ENCODE assay signal across 12 cellular contexts in the genomic region with DNA sequence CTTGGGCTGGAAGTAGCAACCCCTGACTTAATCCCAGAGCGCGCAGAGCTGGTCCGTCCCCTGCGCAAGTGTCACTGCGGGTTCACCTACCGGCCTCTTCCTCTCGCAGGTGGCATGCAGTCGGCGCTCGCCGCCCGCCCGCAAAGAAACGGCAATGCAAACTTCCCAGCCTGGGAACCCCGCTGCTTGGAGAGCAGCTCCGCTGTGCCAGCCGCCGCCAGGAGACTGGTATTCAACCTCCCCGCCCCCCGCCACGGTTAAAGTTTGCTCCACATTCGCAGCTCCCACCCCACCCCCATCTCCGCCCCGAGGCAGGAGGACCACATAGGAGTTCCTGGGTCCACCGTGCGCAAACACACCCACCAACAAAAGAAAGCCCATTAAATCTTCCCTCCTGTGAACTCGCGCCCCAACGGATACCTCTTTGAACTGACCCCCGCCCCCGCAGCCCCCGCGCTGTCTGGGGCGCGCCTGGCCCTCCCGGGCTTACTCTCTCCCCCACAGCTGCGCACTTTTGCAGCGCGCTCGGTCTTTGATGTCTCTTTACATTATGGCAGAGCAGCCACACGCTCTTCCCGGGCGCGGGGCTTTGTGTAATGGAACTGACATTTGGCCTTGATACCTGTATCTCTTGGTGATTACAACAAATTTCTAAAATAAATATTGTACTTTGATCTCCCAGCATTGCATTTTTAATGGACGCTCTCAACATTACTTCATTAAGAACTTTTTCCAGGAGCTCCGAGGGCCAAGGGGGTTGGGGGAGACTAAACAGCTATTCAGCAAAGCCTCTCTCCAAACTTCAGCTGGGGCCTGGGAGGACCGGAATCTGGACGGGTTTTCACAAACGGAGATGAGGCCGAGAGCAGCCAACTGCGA. TPM values are rescaled to one million over a fixed set of nuclear protein-coding genes. Genes with fewer than 3 reads are reported as not detected.
DNase-seq lines count a peak whose midpoint lies in the region; ATAC-seq and TF ChIP-seq lines count a peak whose summit lies in the region.
"Had no signal": no experiment of that assay in that cellular context is flagged by ENCODE, and none has a peak within 500 bp of the region (broad histone marks: within the 10 kb centered on the region; RNA-seq: fewer than 3 reads in every experiment).

No MANE protein-coding gene starts in this region.

- no peak overlapping the region for H2AK5ac ChIP-seq in mesenchymal stem cell (ENCODE audit: low read length, severe bottlenecking)

- peaks cover 8% of the 10 kb centered on the region for H3K36me3 Mint-ChIP-seq in activated T-helper 1 cell treated with anti-CD3 and anti-CD28 coated beads, Interleukin-12 subunit alpha, Interleukin-12 subunit beta, Interleukin-2, Interleukin-4 antibody, amounts not matched to agents 30 ng/mL and 10 ng/mL and 1 ng/mL, durations not matched to agents 14 hours and 24 hours and 36 hours (ENCODE audit: low read depth)

- H3K27ac Mint-ChIP-seq in activated T-helper 1 cell treated with anti-CD3 and anti-CD28 coated beads, Interleukin-12 subunit alpha, Interleukin-12 subunit beta, Interleukin-2, Interleukin-4 antibody, amounts not matched to agents 30 ng/mL and 10 ng/mL and 1 ng/mL, durations not matched to agents 14 hours and 24 hours and 36 hours = peak overlapping the region; percentile 29

- no peaks in the 10 kb centered on the region for H3K79me2 ChIP-seq in SK-N-SH (ENCODE audit: insufficient read depth)

- peak overlapping the region; percentile 52 for H2BK15ac ChIP-seq in mesenchymal stem cell (ENCODE audit: low read depth, poor library complexity, severe bottlenecking)

- peak; percentile 82 for DNase-seq in DMS 273 (lab: John Stamatoyannopoulos, UW; ENCODE audit: unreplicated experiment)
- DNase-seq in activated T-helper 1 cell treated with anti-CD3 and anti-CD28 coated beads, Interleukin-12 subunit alpha, Interleukin-12 subunit beta, Interleukin-2, Interleukin-4 antibody, amounts not matched to agents 30 ng/mL and 10 ng/mL and 1 ng/mL, durations not matched to agents 14 hours and 24 hours and 36 hours (ENCODE audit: low spot score) = no peak
- no peak for DNase-seq in mesenchymal stem cell
- DNase-seq in NCI-H2171 (lab: John Stamatoyannopoulos, UW) = no peak
- DNase-seq in SK-N-SH = no peak
- no peak for DNase-seq in Right ventricle myocardium superior
- DNase-seq: activated CD4-positive, CD25-positive, alpha-beta regulatory T cell treated with anti-CD3 and anti-CD28 coated beads, Interleukin-2, amount 50 U/mL, for 72 hours; cortex of kidney; kidney had no signal

- CTCF ChIA-PET in SK-N-SH (lab: Yijun Ruan, JAX) = interaction anchor here (1.6 to 2.1 kb wide), 2 partner anchors 10 to 303 kb away, joined by 4 to 9 read pairs; no protein-coding TSS in a partner anchor

- H3K4me2 ChIP-seq in mesenchymal stem cell (ENCODE audit: low read length, poor library complexity, severe bottlenecking) = peak overlapping the region; percentile 73
- no peak overlapping the region for H3K4me2 ChIP-seq in SK-N-SH

- H2BK5ac ChIP-seq in mesenchymal stem cell (ENCODE audit: low read depth, low read length, poor library complexity, severe bottlenecking) = no peak overlapping the region

- no peak overlapping the region for H4K91ac ChIP-seq in mesenchymal stem cell (ENCODE audit: low read length)

- H2AFZ ChIP-seq in mesenchymal stem cell (ENCODE audit: low read depth, low read length) (no peak overlapping the region), SK-N-SH (ENCODE audit: low read depth) (no peak overlapping the region)

- no peak overlapping the region for H3K4ac ChIP-seq in mesenchymal stem cell (ENCODE audit: low read depth in 1 of 2, low read length in 2 of 2)

- H2BK120ac ChIP-seq in mesenchymal stem cell (ENCODE audit: low read depth, low read length) = peak overlapping the region; percentile 13

- peaks cover 40% of the 10 kb centered on the region for H3K4me1 ChIP-seq in mesenchymal stem cell (ENCODE audit: control insufficient read depth, insufficient read depth, low read depth, low read length)
- peaks cover 0 to 7% of the 10 kb centered on the region in 2 experiments; a peak in 2 of 4 replicates for H3K4me1 ChIP-seq in SK-N-SH (ENCODE audit: control insufficient read depth in 1 of 2, insufficient read depth in 2 of 2, low read depth in 1 of 2, low read length in 1 of 2)

- no peaks in the 10 kb centered on the region for H3K9me3 Mint-ChIP-seq in activated T-helper 1 cell treated with anti-CD3 and anti-CD28 coated beads, Interleukin-12 subunit alpha, Interleukin-12 subunit beta, Interleukin-2, Interleukin-4 antibody, amounts not matched to agents 30 ng/mL and 10 ng/mL and 1 ng/mL, durations not matched to agents 14 hours and 24 hours and 36 hours

- H3K79me1 ChIP-seq in mesenchymal stem cell (replicated peaks; ENCODE audit: low read length, poor library complexity, severe bottlenecking) = no peaks in the 10 kb centered on the region

- WGBS in mesenchymal stem cell = 2% methylated on average over 47 of the region's 51 CpGs
- WGBS in SK-N-SH (ENCODE audit: low lambda C conversion rate) = 27% methylated on average over 29 of the region's 51 CpGs

- no peak overlapping the region for H3K23ac ChIP-seq in mesenchymal stem cell (ENCODE audit: low read length in 2 of 2)

- no peak overlapping the region for H3K14ac ChIP-seq in mesenchymal stem cell (ENCODE audit: low read length in 2 of 2)

- TF ChIP-seq EP300 in Ishikawa (IDR thresholded peaks at IDR 0.05; ENCODE audit: borderline replicate concordance) (no peak), SK-N-SH (IDR thresholded peaks at IDR 0.05; ENCODE audit: borderline replicate concordance in 1 of 2, low read depth in 1 of 2, low read length in 1 of 2) (no peak)

- TF ChIP-seq RAD21 in Ishikawa (IDR thresholded peaks at IDR 0.05; ENCODE audit: low read depth) (no peak; the same call in 1 of the 2 replicates), SK-N-SH (IDR thresholded peaks at IDR 0.05; ENCODE audit: low read length) (no peak)

- no peaks in the 10 kb centered on the region for H3F3A ChIP-seq in SK-N-SH (replicated peaks; ENCODE audit: insufficient read depth)

- H3K27me3 ChIP-seq in mesenchymal stem cell (ENCODE audit: control insufficient read depth in 1 of 2, insufficient read depth in 1 of 2, low read length in 2 of 2) = peaks cover 86 to 88% of the 10 kb centered on the region in 2 experiments
- H3K27me3 ChIP-seq in SK-N-SH (ENCODE audit: insufficient read depth) = peaks cover 80% of the 10 kb centered on the region

- no peaks in the 10 kb centered on the region for H3K36me3 ChIP-seq in mesenchymal stem cell (ENCODE audit: control insufficient read depth in 1 of 2, insufficient read depth in 2 of 2, low read depth in 1 of 2, low read length in 2 of 2)
- no peaks in the 10 kb centered on the region for H3K36me3 ChIP-seq in SK-N-SH (replicated peaks in 1 of 2; ENCODE audit: control insufficient read depth in 1 of 2, insufficient read depth in 2 of 2, low read length in 1 of 2)
- H3K36me3 ChIP-seq: right atrium auricular region had no signal

- no peak overlapping the region for H3K27ac ChIP-seq in mesenchymal stem cell (ENCODE audit: low read length, poor library complexity, severe bottlenecking)
- no peak overlapping the region for H3K27ac ChIP-seq in SK-N-SH (ENCODE audit: low read depth in 2 of 2, low read length in 1 of 2)
- H3K27ac ChIP-seq: right atrium auricular region had no signal

- POLR2A ChIA-PET in SK-N-SH (lab: Yijun Ruan, JAX) = no interaction called here

- no peaks in the 10 kb centered on the region for H4K20me1 ChIP-seq in SK-N-SH (ENCODE audit: insufficient read depth)

- no peaks in the 10 kb centered on the region for H3K9me2 ChIP-seq in SK-N-SH

- H3K9ac ChIP-seq in mesenchymal stem cell (ENCODE audit: low read length) = no peak overlapping the region
- H3K9ac ChIP-seq in SK-N-SH = no peak overlapping the region

- no peak for ATAC-seq in HG03460 (IDR thresholded peaks at IDR 0.05; ENCODE audit: unreplicated experiment)
- ATAC-seq in Right ventricle myocardium superior (ENCODE audit: poor library complexity) = no peak

- no peak overlapping the region for H3K4me3 Mint-ChIP-seq in activated T-helper 1 cell treated with anti-CD3 and anti-CD28 coated beads, Interleukin-12 subunit alpha, Interleukin-12 subunit beta, Interleukin-2, Interleukin-4 antibody, amounts not matched to agents 30 ng/mL and 10 ng/mL and 1 ng/mL, durations not matched to agents 14 hours and 24 hours and 36 hours

- no peak overlapping the region for H3K18ac ChIP-seq in mesenchymal stem cell (ENCODE audit: low read depth in 1 of 2, low read length in 2 of 2)

- no peak overlapping the region for H3K4me3 ChIP-seq in mesenchymal stem cell (ENCODE audit: insufficient read depth in 1 of 2, low read depth in 1 of 2, low read length in 2 of 2)
- H3K4me3 ChIP-seq in SK-N-SH (ENCODE audit: low read depth in 2 of 2, low read length in 1 of 2) = no peak overlapping the region

- H4K8ac ChIP-seq in mesenchymal stem cell (ENCODE audit: low read length) = no peak overlapping the region

- intact Hi-C loops in activated T-helper 1 cell treated with anti-CD3 and anti-CD28 coated beads, Interleukin-12 subunit alpha, Interleukin-12 subunit beta, Interleukin-2, Interleukin-4 antibody, amounts not matched to agents 30 ng/mL and 10 ng/mL and 1 ng/mL, durations not matched to agents 14 hours and 24 hours and 36 hours (cut with micrococcal nuclease) = loop anchor here (1.0 to 10.0 kb wide), 3 partner anchors 104 to 477 kb away; a partner anchor contains a TSS
- intact Hi-C loops in Right ventricle myocardium superior (cut with DNase I) = no loop called here

- H3K27me3 Mint-ChIP-seq in activated T-helper 1 cell treated with anti-CD3 and anti-CD28 coated beads, Interleukin-12 subunit alpha, Interleukin-12 subunit beta, Interleukin-2, Interleukin-4 antibody, amounts not matched to agents 30 ng/mL and 10 ng/mL and 1 ng/mL, durations not matched to agents 14 hours and 24 hours and 36 hours (ENCODE audit: insufficient read depth) = peaks cover 70% of the 10 kb centered on the region

- H3K9me3 ChIP-seq in mesenchymal stem cell (ENCODE audit: control insufficient read depth, low read length) = no peaks in the 10 kb centered on the region
- no peaks in the 10 kb centered on the region for H3K9me3 ChIP-seq in SK-N-SH
- H3K9me3 ChIP-seq: right atrium auricular region had no signal

- peaks cover 20% of the 10 kb centered on the region for H3K4me1 Mint-ChIP-seq in activated T-helper 1 cell treated with anti-CD3 and anti-CD28 coated beads, Interleukin-12 subunit alpha, Interleukin-12 subunit beta, Interleukin-2, Interleukin-4 antibody, amounts not matched to agents 30 ng/mL and 10 ng/mL and 1 ng/mL, durations not matched to agents 14 hours and 24 hours and 36 hours (ENCODE audit: low read depth)

- H2BK12ac ChIP-seq in mesenchymal stem cell (ENCODE audit: low read length in 2 of 2) = no peak overlapping the region

- no peak for TF ChIP-seq CTCF in SK-N-SH (IDR thresholded peaks at IDR 0.05)

RNA-seq across cellular contexts. Expression of a gene that starts 3.1 kb away (rescaled TPM):
- not detected in 2 replicates for total RNA-seq in activated T-helper 1 cell treated with anti-CD3 and anti-CD28 coated beads, Interleukin-12 subunit alpha, Interleukin-12 subunit beta, Interleukin-2, Interleukin-4 antibody, amounts not matched to agents 30 ng/mL and 10 ng/mL and 1 ng/mL, durations not matched to agents 14 hours and 24 hours and 36 hours
- not detected for polyA plus RNA-seq in mesenchymal stem cell (2013, experiment 1 of 2)
- polyA plus RNA-seq in mesenchymal stem cell (2013, experiment 2 of 2) = not detected
- not detected in 2 replicates for polyA plus RNA-seq in SK-N-SH (2012; rRNA removed)
- polyA plus RNA-seq in SK-N-SH (2012; cell fraction: cytosol; rRNA removed) = not detected in 2 replicates
- not detected in 2 replicates for polyA plus RNA-seq in SK-N-SH (2012; cell fraction: nucleus; rRNA removed)
- total RNA-seq in Right ventricle myocardium superior = 0.46 TPM

RNA-seq across cellular contexts. Expression of a gene that starts 58.2 kb away (rescaled TPM):
- not detected in 2 replicates for total RNA-seq in activated T-helper 1 cell treated with anti-CD3 and anti-CD28 coated beads, Interleukin-12 subunit alpha, Interleukin-12 subunit beta, Interleukin-2, Interleukin-4 antibody, amounts not matched to agents 30 ng/mL and 10 ng/mL and 1 ng/mL, durations not matched to agents 14 hours and 24 hours and 36 hours
- polyA plus RNA-seq in mesenchymal stem cell (2013, experiment 1 of 2) = 0.28 TPM
- polyA plus RNA-seq in mesenchymal stem cell (2013, experiment 2 of 2) = not detected
- polyA plus RNA-seq in SK-N-SH (2012; rRNA removed) = not detected in 2 replicates
- polyA plus RNA-seq in SK-N-SH (2012; cell fraction: cytosol; rRNA removed) = not detected in 2 replicates
- not detected in 2 replicates for polyA plus RNA-seq in SK-N-SH (2012; cell fraction: nucleus; rRNA removed)
- total RNA-seq in Right ventricle myocardium superior = 0.94 TPM
- total RNA-seq: right atrium auricular region had no signal
